In genomic region chr6:158856261-158856660, GRCh38 we compare ENCODE assay signal across 14 cellular contexts. TPM values are rescaled to one million over a fixed set of nuclear protein-coding genes. Genes with fewer than 3 reads are reported as not detected.
DNase-seq lines count a peak whose midpoint lies in the region; ATAC-seq and TF ChIP-seq lines count a peak whose summit lies in the region.
"Had no signal": no experiment of that assay in that cellular context is flagged by ENCODE, and none has a peak within 500 bp of the region (broad histone marks: within the 10 kb centered on the region; RNA-seq: fewer than 3 reads in every experiment).

No MANE protein-coding gene starts in this region.

- H3K9ac ChIP-seq in HCT116 (ENCODE audit: low read length), result peak overlapping the region; percentile 41

- intact Hi-C loops in HCT116 (cut with micrococcal nuclease), result no loop called here
- intact Hi-C loops in Panc1 (cut with micrococcal nuclease; ENCODE audit: unreplicated experiment), result no loop called here

- TF ChIP-seq CTCF in HCT116 (IDR thresholded peaks at IDR 0.05 in 2 of 3, conservative IDR thresholded peaks at IDR 0.05 in 1 of 3; ENCODE audit: borderline replicate concordance in 1 of 3, insufficient read depth in 1 of 3, low read depth in 2 of 3, low read length in 2 of 3) (no peak), Panc1 (IDR thresholded peaks at IDR 0.05) (no peak), hepatocyte (IDR thresholded peaks at IDR 0.05; ENCODE audit: poor library complexity) (no peak)

- H3K27me3 ChIP-seq in HCT116 (ENCODE audit: insufficient read depth, low read length) (no peaks in the 10 kb centered on the region), Panc1 (ENCODE audit: control insufficient read depth, insufficient read depth, low read length) (no peaks in the 10 kb centered on the region), hepatocyte (no peaks in the 10 kb centered on the region)
- H3K27me3 ChIP-seq: vagina had no signal

- H3K4me3 Mint-ChIP-seq in stimulated activated effector memory CD8-positive, alpha-beta T cell treated with anti-CD3 and anti-CD28 coated beads, Interleukin-12 subunit alpha, Interleukin-12 subunit beta, amount 100 ng/mL, for 72 hours, result no peak overlapping the region

- no TSS peak for BruUV-seq in HCT116 (replicated peaks; lab: Mats Ljungman, UMichigan)
- BruUV-seq in Panc1 (replicated peaks; lab: Mats Ljungman, UMichigan), result no TSS peak

- in situ Hi-C loops in Panc1 (cut with HindIII; ENCODE audit: low pct_unique_long_range_greater_than_20kb, low sequenced_read_pairs), result no loop called here

- H3K9me3 ChIP-seq in HCT116 (ENCODE audit: control insufficient read depth in 1 of 2, insufficient read depth in 1 of 2, low read depth in 1 of 2, low read length in 2 of 2), result no peaks in the 10 kb centered on the region
- no peaks in the 10 kb centered on the region for H3K9me3 ChIP-seq in Panc1 (ENCODE audit: control insufficient read depth, insufficient read depth, low read depth, low read length)
- no peaks in the 10 kb centered on the region for H3K9me3 ChIP-seq in hepatocyte (ENCODE audit: low read depth)
- H3K9me3 ChIP-seq: vagina had no signal

- no peaks in the 10 kb centered on the region for H3K9me3 Mint-ChIP-seq in stimulated activated effector memory CD8-positive, alpha-beta T cell treated with anti-CD3 and anti-CD28 coated beads, Interleukin-12 subunit alpha, Interleukin-12 subunit beta, amount 100 ng/mL, for 72 hours
- H3K9me3 Mint-ChIP-seq: activated T-helper 2 cell treated with anti-CD3 and anti-CD28 coated beads, Interferon-gamma antibody, Interleukin-2, Interleukin-4, amounts not matched to agents 10 μg/mL and 5 μg/mL and 100 μg/mL, durations not matched to agents 14 hours and 24 hours and 36 hours; memory B cell had no signal

- H3K36me3 ChIP-seq in HCT116 (ENCODE audit: control insufficient read depth in 1 of 2, insufficient read depth in 2 of 2, low read length in 2 of 2) (no peaks in the 10 kb centered on the region), Panc1 (ENCODE audit: control insufficient read depth, insufficient read depth, low read length) (no peaks in the 10 kb centered on the region), hepatocyte (replicated peaks; ENCODE audit: insufficient read depth, low read depth) (no peaks in the 10 kb centered on the region)
- H3K36me3 ChIP-seq: vagina had no signal

- H3K4me1 ChIP-seq in HCT116 (ENCODE audit: control insufficient read depth in 1 of 2, insufficient read depth in 2 of 2, low read length in 2 of 2), result peaks cover 61 to 89% of the 10 kb centered on the region in 2 experiments
- H3K4me1 ChIP-seq in Panc1 (ENCODE audit: control insufficient read depth, insufficient read depth, low read length), result peaks cover 44% of the 10 kb centered on the region
- H3K4me1 ChIP-seq in hepatocyte (ENCODE audit: insufficient read depth), result peaks cover 35% of the 10 kb centered on the region

- no peak overlapping the region for H2AFZ ChIP-seq in HCT116 (ENCODE audit: low read depth, low read length, poor library complexity, severe bottlenecking)
- H2AFZ ChIP-seq in hepatocyte, result no peak overlapping the region

- DNase-seq in HCT116 (ENCODE audit: low read depth, low spot score) (no peak), Panc1 (ENCODE audit: low read depth, low spot score) (no peak), hepatocyte (ENCODE audit: low spot score) (peak; percentile 51), hepatic stellate cell (ENCODE audit: low spot score) (no peak), NCI-H1048 (lab: John Stamatoyannopoulos, UW) (no peak)
- DNase-seq in stimulated activated effector memory CD8-positive, alpha-beta T cell treated with anti-CD3 and anti-CD28 coated beads, Interleukin-12 subunit alpha, Interleukin-12 subunit beta, amount 100 ng/mL, for 72 hours (ENCODE audit: low spot score in 2 of 2), result no peak
- DNase-seq: activated CD4-positive, alpha-beta T cell treated with anti-CD3 and anti-CD28 coated beads, Interleukin-2, amount 50 U/mL, for 1 hour; dorsolateral prefrontal cortex; NCI-H1694 treated with DMSO at 0.1 percent for 48 hours; posterior cingulate gyrus had no signal

- H4K20me1 ChIP-seq in HCT116 (ENCODE audit: insufficient read depth) (no peaks in the 10 kb centered on the region), hepatocyte (ENCODE audit: insufficient read depth, poor library complexity, severe bottlenecking) (no peaks in the 10 kb centered on the region)

- TF ChIP-seq RAD21 in HCT116 (IDR thresholded peaks at IDR 0.05; ENCODE audit: low read depth), result no peak

- H3K27ac ChIP-seq in HCT116 (ENCODE audit: low read depth, low read length) (peak overlapping the region; percentile 85), Panc1 (ENCODE audit: low read length) (peak overlapping the region; percentile 39; the same call in 1 of the 2 replicates), hepatocyte (peak overlapping the region; percentile 71)
- H3K27ac ChIP-seq: dorsolateral prefrontal cortex, vagina had no signal

- no peaks in the 10 kb centered on the region for H3K36me3 Mint-ChIP-seq in stimulated activated effector memory CD8-positive, alpha-beta T cell treated with anti-CD3 and anti-CD28 coated beads, Interleukin-12 subunit alpha, Interleukin-12 subunit beta, amount 100 ng/mL, for 72 hours

- H3K4me1 Mint-ChIP-seq in stimulated activated effector memory CD8-positive, alpha-beta T cell treated with anti-CD3 and anti-CD28 coated beads, Interleukin-12 subunit alpha, Interleukin-12 subunit beta, amount 100 ng/mL, for 72 hours, result peaks cover 18% of the 10 kb centered on the region

- peak overlapping the region; percentile 33; the same call in 1 of the 2 replicates for H3K4me2 ChIP-seq in HCT116 (ENCODE audit: low read length)
- H3K4me2 ChIP-seq in hepatocyte, result no peak overlapping the region

- TF ChIP-seq POLR2A in HCT116 (IDR thresholded peaks at IDR 0.05; ENCODE audit: borderline replicate concordance, extremely low read depth, insufficient read depth, insufficient read length), result no peak

- peak overlapping the region; percentile 88 for H3K27ac Mint-ChIP-seq in stimulated activated effector memory CD8-positive, alpha-beta T cell treated with anti-CD3 and anti-CD28 coated beads, Interleukin-12 subunit alpha, Interleukin-12 subunit beta, amount 100 ng/mL, for 72 hours
- H3K27ac Mint-ChIP-seq: activated T-helper 2 cell treated with anti-CD3 and anti-CD28 coated beads, Interferon-gamma antibody, Interleukin-2, Interleukin-4, amounts not matched to agents 10 μg/mL and 5 μg/mL and 100 μg/mL, durations not matched to agents 14 hours and 24 hours and 36 hours; memory B cell had no signal

- H3K4me3 ChIP-seq in HCT116 (replicated peaks in 1 of 2; ENCODE audit: low read depth in 1 of 2, low read length in 2 of 2) (no peak overlapping the region), Panc1 (ENCODE audit: low read depth in 2 of 2, low read length in 2 of 2) (no peak overlapping the region), hepatocyte (no peak overlapping the region)
- H3K4me3 ChIP-seq: dorsolateral prefrontal cortex, vagina had no signal

- WGBS in hepatocyte (ENCODE audit: low lambda C conversion rate, missing lambda C conversion rate), result 61% methylated on average over 4 of the region's 4 CpGs

- H3K9me2 ChIP-seq in HCT116 (ENCODE audit: insufficient read depth), result no peaks in the 10 kb centered on the region
- H3K9me2 ChIP-seq in hepatocyte (replicated peaks; ENCODE audit: insufficient read depth), result no peaks in the 10 kb centered on the region

- POLR2A ChIA-PET in HCT116 (lab: Charles Lee) (interaction anchor here (0.6 to 5.8 kb wide), 2 partner anchors 11 to 13 kb away, joined by 3 to 109 read pairs; no protein-coding TSS in a partner anchor), Panc1 (lab: Charles Lee) (no interaction called here)

- ATAC-seq in HCT116, result no peak
- no peak for ATAC-seq in Panc1
- ATAC-seq in stimulated activated effector memory CD8-positive, alpha-beta T cell treated with anti-CD3 and anti-CD28 coated beads, Interleukin-12 subunit alpha, Interleukin-12 subunit beta, amount 100 ng/mL, for 72 hours, result no peak
- ATAC-seq in GM19455 (IDR thresholded peaks at IDR 0.05; ENCODE audit: unreplicated experiment), result no peak

- RAD21 ChIA-PET in HCT116 (lab: Charles Lee; ENCODE audit: low non-redundant PET in 1 of 2, low total read pairs in 2 of 2, uncharacterized antibody in 2 of 2, unreplicated experiment in 2 of 2), result no interaction called here

- peaks cover 28% of the 10 kb centered on the region for H3K79me2 ChIP-seq in HCT116 (ENCODE audit: insufficient read depth, low read length)
- no peaks in the 10 kb centered on the region for H3K79me2 ChIP-seq in hepatocyte

- CTCF ChIA-PET in HCT116 (lab: Charles Lee) (no interaction called here), Panc1 (lab: Charles Lee) (no interaction called here)

TF ChIP-seq in HCT116, 20 proteins besides CTCF, POLR2A, EP300 and RAD21 (continues in another document):
- TF ChIP-seq JUND (IDR thresholded peaks at IDR 0.05), result no peak
- TF ChIP-seq CEBPB (IDR thresholded peaks at IDR 0.05; ENCODE audit: low read depth), result no peak
- no peak for TF ChIP-seq ZFX (IDR thresholded peaks at IDR 0.05)
- no peak for TF ChIP-seq FOSL1 (IDR thresholded peaks at IDR 0.05; ENCODE audit: low read depth)
- TF ChIP-seq EZH2 (IDR thresholded peaks at IDR 0.05), result no peak
- TF ChIP-seq MAX (IDR thresholded peaks at IDR 0.05), result no peak
- TF ChIP-seq YY1 (IDR thresholded peaks at IDR 0.05; ENCODE audit: extremely low read depth, insufficient replicate concordance, low read depth, low read length), result no peak
- TF ChIP-seq POLR2AphosphoS5 (IDR thresholded peaks at IDR 0.05; ENCODE audit: low read depth, low read length), result no peak
- no peak for TF ChIP-seq ELF1 (IDR thresholded peaks at IDR 0.05; ENCODE audit: borderline replicate concordance, low read depth)
- no peak for TF ChIP-seq CBX3 (IDR thresholded peaks at IDR 0.05; ENCODE audit: low read depth)

RNA-seq across cellular contexts. Expression of gene EZR, which starts 37.1 kb away (rescaled TPM):
- total RNA-seq in HCT116 (2021; ENCODE audit: unreplicated experiment) (1,402 TPM), Panc1 (2021; ENCODE audit: unreplicated experiment) (263 TPM), hepatocyte (395 and 399 TPM in 2 replicates)
- polyA plus RNA-seq in HCT116 (2012), result 1,219 and 1,280 TPM in 2 replicates
- polyA plus RNA-seq in Panc1 (2012; ENCODE audit: insufficient read length), result 215 TPM
- polyA plus RNA-seq in hepatocyte, result 616 and 623 TPM in 2 replicates
